ENCODE assay signal across 30 cellular contexts in the genomic region with DNA sequence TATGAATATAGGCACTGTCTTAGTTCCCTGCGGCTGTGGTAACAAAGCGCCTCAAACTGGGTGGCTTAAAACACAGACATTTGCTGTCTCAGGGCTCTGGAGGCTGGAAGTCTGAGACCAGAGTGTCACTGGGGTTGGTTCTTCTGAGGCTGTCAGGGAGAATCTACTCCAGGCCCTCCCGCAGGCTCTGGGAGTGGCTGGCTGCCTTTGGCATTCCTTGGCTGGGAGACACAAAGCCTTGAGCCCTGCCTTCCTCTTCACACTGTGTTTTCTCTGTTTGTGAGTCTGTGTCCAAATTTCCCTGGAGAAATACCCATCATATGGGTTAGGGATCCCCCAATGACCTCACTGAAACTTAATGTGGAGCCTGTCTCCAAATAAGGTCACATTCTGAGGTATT. TPM values are rescaled to one million over a fixed set of nuclear protein-coding genes. Genes with fewer than 3 reads are reported as not detected.
DNase-seq lines count a peak whose midpoint lies in the region; ATAC-seq and TF ChIP-seq lines count a peak whose summit lies in the region.
"Had no signal": no experiment of that assay in that cellular context is flagged by ENCODE, and none has a peak within 500 bp of the region (broad histone marks: within the 10 kb centered on the region; RNA-seq: fewer than 3 reads in every experiment).

No MANE protein-coding gene starts in this region.

- H3F3A ChIP-seq in GM23248 (ENCODE audit: insufficient read depth) = no peaks in the 10 kb centered on the region
- H3F3A ChIP-seq in SK-N-SH (replicated peaks; ENCODE audit: insufficient read depth) = no peaks in the 10 kb centered on the region

- no TSS peak for BruUV-seq in Caco-2 (replicated peaks; lab: Mats Ljungman, UMichigan)

- no peaks in the 10 kb centered on the region for H3K27me3 Mint-ChIP-seq in Caco-2 (ENCODE audit: insufficient read depth, unreplicated experiment)
- H3K27me3 Mint-ChIP-seq: activated naive CD8-positive, alpha-beta T cell treated with anti-CD3 and anti-CD28 coated beads, Interleukin-2, amount 10 ng/mL, durations not matched to agents 7 days and 5 days had no signal

- no peak overlapping the region for H3K27ac ChIP-seq in GM23248
- H3K27ac ChIP-seq in suprapubic skin = peak overlapping the region; percentile 21
- H3K27ac ChIP-seq in SK-N-SH (ENCODE audit: low read depth in 2 of 2, low read length in 1 of 2) = no peak overlapping the region
- H3K27ac ChIP-seq: BLaER1, gastroesophageal sphincter, neutrophil, Peyer's patch, right lobe of liver had no signal

- H3K4me3 ChIP-seq in GM23248 = no peak overlapping the region
- no peak overlapping the region for H3K4me3 ChIP-seq in adipocyte (ENCODE audit: low read length)
- H3K4me3 ChIP-seq in suprapubic skin = no peak overlapping the region
- H3K4me3 ChIP-seq in Caco-2 (ENCODE audit: low read depth, low read length) = no peak overlapping the region
- no peak overlapping the region for H3K4me3 ChIP-seq in SK-N-SH (ENCODE audit: low read depth in 2 of 2, low read length in 1 of 2)
- H3K4me3 ChIP-seq: BLaER1, gastroesophageal sphincter, Peyer's patch, right lobe of liver had no signal

- H3K4me3 Mint-ChIP-seq in Caco-2 (ENCODE audit: unreplicated experiment) = no peak overlapping the region
- H3K4me3 Mint-ChIP-seq: activated CD4-positive, alpha-beta T cell treated with anti-CD3 and anti-CD28 coated beads for 36 hours; activated naive CD8-positive, alpha-beta T cell treated with anti-CD3 and anti-CD28 coated beads, Interleukin-2, amount 10 ng/mL, durations not matched to agents 7 days and 5 days; memory B cell; stimulated activated naive CD8-positive, alpha-beta T cell treated with anti-CD3 and anti-CD28 coated beads, Interleukin-15, amount 100 ng/mL, for 72 hours had no signal

- H3K4me2 ChIP-seq in GM23248 (ENCODE audit: unreplicated experiment) (no peak overlapping the region), SK-N-SH (no peak overlapping the region)
- H3K4me2 ChIP-seq: BLaER1 had no signal

- TF ChIP-seq RAD21 in SK-N-SH (IDR thresholded peaks at IDR 0.05; ENCODE audit: low read length) = no peak

- in situ Hi-C loops in GM23248 (cut with MboI) = no loop called here

- peak; percentile 53 for ATAC-seq in left colon
- no peak for ATAC-seq in activated naive CD4-positive, alpha-beta T cell treated with anti-CD3 and anti-CD28 coated beads, Interleukin-2, amount 50 U/mL, for 72 hours
- ATAC-seq: activated CD4-positive, alpha-beta T cell treated with anti-CD3 and anti-CD28 coated beads for 36 hours; gastroesophageal sphincter; HCT116; left cardiac atrium; right lobe of liver; stimulated activated naive CD8-positive, alpha-beta T cell treated with anti-CD3 and anti-CD28 coated beads, Interleukin-15, amount 100 ng/mL, for 72 hours had no signal

- no peaks in the 10 kb centered on the region for H3K9me2 ChIP-seq in GM23248 (ENCODE audit: insufficient read depth)
- H3K9me2 ChIP-seq in SK-N-SH = no peaks in the 10 kb centered on the region

- H3K9ac ChIP-seq in GM23248 = no peak overlapping the region
- no peak overlapping the region for H3K9ac ChIP-seq in adipocyte (ENCODE audit: low read length)
- no peak overlapping the region for H3K9ac ChIP-seq in SK-N-SH
- H3K9ac ChIP-seq: BLaER1 had no signal

- H3K79me2 ChIP-seq in GM23248 (ENCODE audit: insufficient read depth) (no peaks in the 10 kb centered on the region), SK-N-SH (ENCODE audit: insufficient read depth) (no peaks in the 10 kb centered on the region)

- no peaks in the 10 kb centered on the region for H3K4me1 ChIP-seq in GM23248 (ENCODE audit: insufficient read depth)
- no peaks in the 10 kb centered on the region for H3K4me1 ChIP-seq in adipocyte (ENCODE audit: control insufficient read depth, insufficient read depth, low read length)
- H3K4me1 ChIP-seq in suprapubic skin = no peaks in the 10 kb centered on the region
- H3K4me1 ChIP-seq in Caco-2 = no peaks in the 10 kb centered on the region
- H3K4me1 ChIP-seq in SK-N-SH (ENCODE audit: control insufficient read depth in 1 of 2, insufficient read depth in 2 of 2, low read depth in 1 of 2, low read length in 1 of 2) = no peaks in the 10 kb centered on the region
- H3K4me1 ChIP-seq: BLaER1, gastroesophageal sphincter, right lobe of liver had no signal

- no peak for TF ChIP-seq CTCF in suprapubic skin (IDR thresholded peaks at IDR 0.05)
- TF ChIP-seq CTCF in Caco-2 (IDR thresholded peaks at IDR 0.05; ENCODE audit: insufficient read depth in 1 of 2, low read depth in 1 of 2, low read length in 1 of 2, severe bottlenecking in 1 of 2, unreplicated experiment in 1 of 2) = no peak
- TF ChIP-seq CTCF in SK-N-SH (IDR thresholded peaks at IDR 0.05) = no peak

- POLR2A ChIA-PET in Caco-2 (lab: Charles Lee) = no interaction called here
- POLR2A ChIA-PET in SK-N-SH (lab: Yijun Ruan, JAX) = no interaction called here

- CTCF ChIA-PET in Caco-2 (lab: Charles Lee) = no interaction called here
- CTCF ChIA-PET in SK-N-SH (lab: Yijun Ruan, JAX) = no interaction called here

- 23 to 48% methylated on average over 3 of the region's 3 CpGs for WGBS in GM23248 (ENCODE audit: low coverage in 1 of 2, low lambda C conversion rate in 2 of 2, missing lambda C conversion rate in 2 of 2), 2 experiments
- 72% methylated on average over 3 of the region's 3 CpGs for WGBS in suprapubic skin
- 86% methylated on average over 3 of the region's 3 CpGs for WGBS in SK-N-SH (ENCODE audit: low lambda C conversion rate)

- TF ChIP-seq EP300 in suprapubic skin (IDR thresholded peaks at IDR 0.05) (no peak), SK-N-SH (IDR thresholded peaks at IDR 0.05; ENCODE audit: borderline replicate concordance in 1 of 2, low read depth in 1 of 2, low read length in 1 of 2) (no peak)

- no peaks in the 10 kb centered on the region for H3K36me3 Mint-ChIP-seq in Caco-2 (ENCODE audit: insufficient read depth, unreplicated experiment)
- peaks cover 7 to 8% of the 10 kb centered on the region in 2 donors for H3K36me3 Mint-ChIP-seq in activated naive CD4-positive, alpha-beta T cell treated with anti-CD3 and anti-CD28 coated beads, Interleukin-2, amount 50 U/mL, for 72 hours
- H3K36me3 Mint-ChIP-seq: activated naive CD8-positive, alpha-beta T cell treated with anti-CD3 and anti-CD28 coated beads, Interleukin-2, amount 10 ng/mL, durations not matched to agents 7 days and 5 days; memory B cell had no signal

- H3K9me3 Mint-ChIP-seq in Caco-2 (ENCODE audit: unreplicated experiment) = peaks cover 6% of the 10 kb centered on the region
- H3K9me3 Mint-ChIP-seq in activated naive CD4-positive, alpha-beta T cell treated with anti-CD3 and anti-CD28 coated beads, Interleukin-2, amount 50 U/mL, for 72 hours = peaks cover 13 to 17% of the 10 kb centered on the region in 2 donors

- H3K9me3 ChIP-seq in GM23248 (ENCODE audit: low read depth) (no peaks in the 10 kb centered on the region), adipocyte (ENCODE audit: control insufficient read depth, low read length) (peaks cover 20% of the 10 kb centered on the region), suprapubic skin (no peaks in the 10 kb centered on the region), Caco-2 (no peaks in the 10 kb centered on the region), SK-N-SH (no peaks in the 10 kb centered on the region)
- H3K9me3 ChIP-seq: neutrophil, Peyer's patch had no signal

- DNase-seq in GM23248 (peak; percentile 17), adipocyte (ENCODE audit: low read depth) (peak; percentile 54), left colon (no peak), suprapubic skin (ENCODE audit: low spot score in 2 of 2) (peak in 1 of 2 donors; percentile 74), Caco-2 (no peak), SK-N-SH (no peak)
- no peak for DNase-seq in activated naive CD4-positive, alpha-beta T cell treated with anti-CD3 and anti-CD28 coated beads, Interleukin-2, amount 50 U/mL, for 72 hours (ENCODE audit: low spot score in 2 of 2)
- DNase-seq: activated CD4-positive, alpha-beta T cell treated with anti-CD3 and anti-CD28 coated beads for 36 hours; activated gamma-delta T cell; activated naive CD8-positive, alpha-beta T cell treated with anti-CD3 and anti-CD28 coated beads, Interleukin-2, amount 10 ng/mL, durations not matched to agents 7 days and 5 days; cerebellar nuclear complex; DMS153; IMR-90; left cardiac atrium; MV-4-11; NCI-H1436 treated with DMSO at 0.1 percent for 48 hours; NCI-H345; SIG-M5; stimulated activated CD4-positive, alpha-beta T cell treated with anti-CD3 and anti-CD28 coated beads, Interleukin-12 subunit alpha, Interleukin-12 subunit beta, amount 100 ng/mL, for 4 hours; stimulated activated CD4-positive, alpha-beta T cell treated with anti-CD3 and anti-CD28 coated beads, Interleukin-2, amount 100 ng/mL, for 48 hours; stimulated activated naive CD8-positive, alpha-beta T cell treated with anti-CD3 and anti-CD28 coated beads, Interleukin-15, amount 100 ng/mL, for 72 hours; SW 1271 had no signal

- H3K27ac Mint-ChIP-seq in Caco-2 (ENCODE audit: unreplicated experiment) = no peak overlapping the region
- H3K27ac Mint-ChIP-seq in activated naive CD4-positive, alpha-beta T cell treated with anti-CD3 and anti-CD28 coated beads, Interleukin-2, amount 50 U/mL, for 72 hours = no peak overlapping the region
- H3K27ac Mint-ChIP-seq: activated CD4-positive, alpha-beta T cell treated with anti-CD3 and anti-CD28 coated beads for 36 hours; activated naive CD8-positive, alpha-beta T cell treated with anti-CD3 and anti-CD28 coated beads, Interleukin-2, amount 10 ng/mL, durations not matched to agents 7 days and 5 days; memory B cell; stimulated activated naive CD8-positive, alpha-beta T cell treated with anti-CD3 and anti-CD28 coated beads, Interleukin-15, amount 100 ng/mL, for 72 hours had no signal

- H4K20me1 ChIP-seq in GM23248 (ENCODE audit: insufficient read depth) (no peaks in the 10 kb centered on the region), SK-N-SH (ENCODE audit: insufficient read depth) (no peaks in the 10 kb centered on the region)
- H4K20me1 ChIP-seq: BLaER1 had no signal

- H3K27me3 ChIP-seq in GM23248 (replicated peaks; ENCODE audit: insufficient read depth) (no peaks in the 10 kb centered on the region), adipocyte (replicated peaks; ENCODE audit: control insufficient read depth, insufficient read depth, low read length) (no peaks in the 10 kb centered on the region), suprapubic skin (no peaks in the 10 kb centered on the region), Caco-2 (replicated peaks; ENCODE audit: control insufficient read depth, insufficient read depth, low read length) (no peaks in the 10 kb centered on the region), SK-N-SH (ENCODE audit: insufficient read depth) (no peaks in the 10 kb centered on the region)
- H3K27me3 ChIP-seq: BLaER1, neutrophil, Peyer's patch, right lobe of liver had no signal

- H3K4me1 Mint-ChIP-seq in Caco-2 (ENCODE audit: low read depth, unreplicated experiment) = no peaks in the 10 kb centered on the region
- H3K4me1 Mint-ChIP-seq: activated CD4-positive, alpha-beta T cell treated with anti-CD3 and anti-CD28 coated beads for 36 hours; activated naive CD8-positive, alpha-beta T cell treated with anti-CD3 and anti-CD28 coated beads, Interleukin-2, amount 10 ng/mL, durations not matched to agents 7 days and 5 days; memory B cell; stimulated activated naive CD8-positive, alpha-beta T cell treated with anti-CD3 and anti-CD28 coated beads, Interleukin-15, amount 100 ng/mL, for 72 hours had no signal

- TF ChIP-seq POLR2A in suprapubic skin (IDR thresholded peaks at IDR 0.05) = no peak

- H2AFZ ChIP-seq in GM23248 = no peak overlapping the region
- H2AFZ ChIP-seq in SK-N-SH (ENCODE audit: low read depth) = no peak overlapping the region

- H3K36me3 ChIP-seq in GM23248 (ENCODE audit: low read depth) = no peaks in the 10 kb centered on the region
- no peaks in the 10 kb centered on the region for H3K36me3 ChIP-seq in adipocyte (ENCODE audit: control insufficient read depth, insufficient read depth, low read length, severe bottlenecking)
- H3K36me3 ChIP-seq in suprapubic skin = no peaks in the 10 kb centered on the region
- no peaks in the 10 kb centered on the region for H3K36me3 ChIP-seq in Caco-2 (ENCODE audit: control insufficient read depth, insufficient read depth, low read length)
- no peaks in the 10 kb centered on the region for H3K36me3 ChIP-seq in SK-N-SH (replicated peaks in 1 of 2; ENCODE audit: control insufficient read depth in 1 of 2, insufficient read depth in 2 of 2, low read length in 1 of 2)
- H3K36me3 ChIP-seq: BLaER1, gastroesophageal sphincter, neutrophil, right lobe of liver had no signal

- intact Hi-C loops in left colon (cut with DNase I, micrococcal nuclease) = no loop called here
- intact Hi-C loops in Caco-2 (cut with micrococcal nuclease; ENCODE audit: unreplicated experiment) = no loop called here

RNA-seq across cellular contexts. Expression of gene B3GALT5, which starts 38.5 kb away (rescaled TPM):
- total RNA-seq in GM23248 (2014; rRNA removed; shearing (Covaris generic)) = not detected in 2 replicates
- polyA plus RNA-seq in GM23248 (2016; fragmentation: Nextera tagmentation; extraction: Ambion mirVana) (not detected in 2 replicates), SK-N-SH (2012; rRNA removed) (0.35 and 0.36 TPM in 2 replicates)
- total RNA-seq in left colon (100 to 1,000 TPM in 1 of 2 donors, 10 to 100 TPM in 1; 95.6 to 115 TPM), suprapubic skin (1 to 10 TPM in 3 of 4 donors, under 1 TPM in 1; 0.89 to 5.9 (median 3.1) TPM), Caco-2 (2022) (0.18 and 0.39 TPM in 2 replicates)
- total RNA-seq in activated naive CD4-positive, alpha-beta T cell treated with anti-CD3 and anti-CD28 coated beads, Interleukin-2, amount 50 U/mL, for 72 hours = under 1 TPM; 0.02 TPM
- 0.20 and 0.21 TPM in 2 replicates for polyA plus RNA-seq in SK-N-SH (2012; cell fraction: cytosol; rRNA removed)
- 0.89 and 1.0 TPM in 2 replicates for polyA plus RNA-seq in SK-N-SH (2012; cell fraction: nucleus; rRNA removed)
- total RNA-seq: activated CD4-positive, alpha-beta T cell treated with anti-CD3 and anti-CD28 coated beads for 36 hours; activated CD8-positive, alpha-beta memory T cell treated with anti-CD3 and anti-CD28 coated beads for 36 hours; activated naive CD8-positive, alpha-beta T cell treated with anti-CD3 and anti-CD28 coated beads, Interleukin-2, amount 10 ng/mL, durations not matched to agents 7 days and 5 days had no signal

Comparison
In these comparisons a context has a peak if more than half of its experiments do, and no peak if none do; other contexts are left out.
1. DNase-seq: peak in GM23248 (single experiment) and adipocyte (single experiment); none in left colon (0 of 2), Caco-2 (0 of 2), activated naive CD4-positive, alpha-beta T cell treated with anti-CD3 and anti-CD28 coated beads, Interleukin-2, amount 50 U/mL, for 72 hours (0 of 2) and SK-N-SH (single experiment).
2. RNA of gene B3GALT5, which starts 38.5 kb away (total RNA-seq): 95.6 to 115 TPM in left colon; 0.89 to 5.9 TPM in suprapubic skin, 0.18 to 0.39 TPM in Caco-2, 0.02 TPM in activated naive CD4-positive, alpha-beta T cell treated with anti-CD3 and anti-CD28 coated beads, Interleukin-2, amount 50 U/mL, for 72 hours and not detected in GM23248; every median in the first group is over 10 times any median in the second.